Comparison of ENCODE assay signal across 1 cellular context in the genomic region with DNA sequence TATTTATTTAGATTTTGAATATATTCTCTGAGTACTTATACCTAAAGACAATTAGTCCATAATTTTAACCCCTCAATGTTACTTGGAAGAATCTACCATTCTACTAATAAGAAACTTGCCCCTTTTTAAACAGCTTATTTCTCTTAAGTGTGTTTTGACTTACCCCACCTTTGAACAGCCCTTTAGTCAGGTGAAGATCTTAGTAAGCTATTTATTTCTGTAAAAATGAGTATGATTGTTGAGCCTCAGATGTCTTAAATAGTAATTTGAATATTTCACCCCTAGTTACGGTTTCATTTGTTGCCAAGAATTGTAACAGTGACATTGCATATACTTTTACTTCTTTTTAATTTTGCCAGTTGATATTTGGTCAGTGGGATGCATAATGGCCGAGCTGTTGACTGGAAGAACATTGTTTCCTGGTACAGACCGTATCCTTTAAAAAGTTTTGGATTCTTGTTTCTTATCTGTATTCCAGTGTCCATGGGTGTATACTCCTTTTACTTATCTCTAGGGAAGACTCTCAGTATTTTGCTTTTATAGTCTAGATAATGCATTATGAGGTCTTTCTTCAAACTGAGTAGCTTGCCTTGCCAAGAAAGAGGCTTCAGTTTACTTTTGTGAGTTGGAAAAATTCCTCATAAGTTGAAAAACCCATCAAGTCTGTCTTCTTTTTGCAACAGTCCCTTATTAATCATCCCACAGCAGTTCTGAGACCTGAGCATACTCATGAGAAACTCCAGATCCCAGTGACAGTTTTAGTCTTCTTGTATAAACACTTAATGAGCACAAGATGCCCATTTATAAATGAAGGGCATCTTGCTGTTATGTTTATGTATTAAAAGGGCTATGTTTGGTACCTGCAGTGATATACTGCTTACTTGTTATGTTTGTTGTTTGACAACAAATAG.
TF ChIP-seq lines count a peak whose summit lies in the region.

No MANE protein-coding gene starts in this region.

TF ChIP-seq in HepG2, 621 proteins besides CTCF, POLR2A, EP300 and RAD21:
- TF ChIP-seq, protein P1, sequence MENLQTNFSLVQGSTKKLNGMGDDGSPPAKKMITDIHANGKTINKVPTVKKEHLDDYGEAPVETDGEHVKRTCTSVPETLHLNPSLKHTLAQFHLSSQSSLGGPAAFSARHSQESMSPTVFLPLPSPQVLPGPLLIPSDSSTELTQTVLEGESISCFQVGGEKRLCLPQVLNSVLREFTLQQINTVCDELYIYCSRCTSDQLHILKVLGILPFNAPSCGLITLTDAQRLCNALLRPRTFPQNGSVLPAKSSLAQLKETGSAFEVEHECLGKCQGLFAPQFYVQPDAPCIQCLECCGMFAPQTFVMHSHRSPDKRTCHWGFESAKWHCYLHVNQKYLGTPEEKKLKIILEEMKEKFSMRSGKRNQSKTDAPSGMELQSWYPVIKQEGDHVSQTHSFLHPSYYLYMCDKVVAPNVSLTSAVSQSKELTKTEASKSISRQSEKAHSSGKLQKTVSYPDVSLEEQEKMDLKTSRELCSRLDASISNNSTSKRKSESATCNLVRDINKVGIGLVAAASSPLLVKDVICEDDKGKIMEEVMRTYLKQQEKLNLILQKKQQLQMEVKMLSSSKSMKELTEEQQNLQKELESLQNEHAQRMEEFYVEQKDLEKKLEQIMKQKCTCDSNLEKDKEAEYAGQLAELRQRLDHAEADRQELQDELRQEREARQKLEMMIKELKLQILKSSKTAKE (CRISPR knock-in tag; IDR thresholded peaks at IDR 0.05; ENCODE audit: borderline replicate concordance), result no peak
- TF ChIP-seq, protein P2, sequence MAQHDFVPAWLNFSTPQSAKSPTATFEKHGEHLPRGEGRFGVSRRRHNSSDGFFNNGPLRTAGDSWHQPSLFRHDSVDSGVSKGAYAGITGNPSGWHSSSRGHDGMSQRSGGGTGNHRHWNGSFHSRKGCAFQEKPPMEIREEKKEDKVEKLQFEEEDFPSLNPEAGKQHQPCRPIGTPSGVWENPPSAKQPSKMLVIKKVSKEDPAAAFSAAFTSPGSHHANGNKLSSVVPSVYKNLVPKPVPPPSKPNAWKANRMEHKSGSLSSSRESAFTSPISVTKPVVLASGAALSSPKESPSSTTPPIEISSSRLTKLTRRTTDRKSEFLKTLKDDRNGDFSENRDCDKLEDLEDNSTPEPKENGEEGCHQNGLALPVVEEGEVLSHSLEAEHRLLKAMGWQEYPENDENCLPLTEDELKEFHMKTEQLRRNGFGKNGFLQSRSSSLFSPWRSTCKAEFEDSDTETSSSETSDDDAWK (CRISPR knock-in tag; IDR thresholded peaks at IDR 0.05), result no peak
- no peak for TF ChIP-seq RFXAP (CRISPR knock-in tag; IDR thresholded peaks at IDR 0.05; ENCODE audit: borderline replicate concordance)
- TF ChIP-seq, protein P3, sequence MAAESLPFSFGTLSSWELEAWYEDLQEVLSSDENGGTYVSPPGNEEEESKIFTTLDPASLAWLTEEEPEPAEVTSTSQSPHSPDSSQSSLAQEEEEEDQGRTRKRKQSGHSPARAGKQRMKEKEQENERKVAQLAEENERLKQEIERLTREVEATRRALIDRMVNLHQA (CRISPR knock-in tag; IDR thresholded peaks at IDR 0.05), result no peak
- no peak for TF ChIP-seq ZMYM2 (CRISPR knock-in tag; IDR thresholded peaks at IDR 0.05)
- TF ChIP-seq MLLT10 (CRISPR knock-in tag; IDR thresholded peaks at IDR 0.05), result no peak
- TF ChIP-seq SIX1 (CRISPR knock-in tag; IDR thresholded peaks at IDR 0.05; ENCODE audit: borderline replicate concordance), result no peak
- TF ChIP-seq, protein P4, sequence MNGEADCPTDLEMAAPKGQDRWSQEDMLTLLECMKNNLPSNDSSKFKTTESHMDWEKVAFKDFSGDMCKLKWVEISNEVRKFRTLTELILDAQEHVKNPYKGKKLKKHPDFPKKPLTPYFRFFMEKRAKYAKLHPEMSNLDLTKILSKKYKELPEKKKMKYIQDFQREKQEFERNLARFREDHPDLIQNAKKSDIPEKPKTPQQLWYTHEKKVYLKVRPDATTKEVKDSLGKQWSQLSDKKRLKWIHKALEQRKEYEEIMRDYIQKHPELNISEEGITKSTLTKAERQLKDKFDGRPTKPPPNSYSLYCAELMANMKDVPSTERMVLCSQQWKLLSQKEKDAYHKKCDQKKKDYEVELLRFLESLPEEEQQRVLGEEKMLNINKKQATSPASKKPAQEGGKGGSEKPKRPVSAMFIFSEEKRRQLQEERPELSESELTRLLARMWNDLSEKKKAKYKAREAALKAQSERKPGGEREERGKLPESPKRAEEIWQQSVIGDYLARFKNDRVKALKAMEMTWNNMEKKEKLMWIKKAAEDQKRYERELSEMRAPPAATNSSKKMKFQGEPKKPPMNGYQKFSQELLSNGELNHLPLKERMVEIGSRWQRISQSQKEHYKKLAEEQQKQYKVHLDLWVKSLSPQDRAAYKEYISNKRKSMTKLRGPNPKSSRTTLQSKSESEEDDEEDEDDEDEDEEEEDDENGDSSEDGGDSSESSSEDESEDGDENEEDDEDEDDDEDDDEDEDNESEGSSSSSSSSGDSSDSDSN (CRISPR knock-in tag; IDR thresholded peaks at IDR 0.05), result no peak
- TF ChIP-seq, protein P5, sequence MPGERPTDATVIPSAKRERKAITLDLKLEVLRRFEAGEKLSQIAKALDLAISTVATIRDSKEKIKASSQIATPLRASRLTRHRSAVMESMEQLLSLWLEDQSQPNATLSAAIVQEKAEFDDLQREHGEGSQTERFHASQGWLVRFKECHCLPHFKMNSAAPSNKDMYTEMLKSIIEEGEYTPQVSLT (CRISPR knock-in tag; IDR thresholded peaks at IDR 0.05; ENCODE audit: borderline replicate concordance, low read depth), result no peak
- TF ChIP-seq, protein P6, sequence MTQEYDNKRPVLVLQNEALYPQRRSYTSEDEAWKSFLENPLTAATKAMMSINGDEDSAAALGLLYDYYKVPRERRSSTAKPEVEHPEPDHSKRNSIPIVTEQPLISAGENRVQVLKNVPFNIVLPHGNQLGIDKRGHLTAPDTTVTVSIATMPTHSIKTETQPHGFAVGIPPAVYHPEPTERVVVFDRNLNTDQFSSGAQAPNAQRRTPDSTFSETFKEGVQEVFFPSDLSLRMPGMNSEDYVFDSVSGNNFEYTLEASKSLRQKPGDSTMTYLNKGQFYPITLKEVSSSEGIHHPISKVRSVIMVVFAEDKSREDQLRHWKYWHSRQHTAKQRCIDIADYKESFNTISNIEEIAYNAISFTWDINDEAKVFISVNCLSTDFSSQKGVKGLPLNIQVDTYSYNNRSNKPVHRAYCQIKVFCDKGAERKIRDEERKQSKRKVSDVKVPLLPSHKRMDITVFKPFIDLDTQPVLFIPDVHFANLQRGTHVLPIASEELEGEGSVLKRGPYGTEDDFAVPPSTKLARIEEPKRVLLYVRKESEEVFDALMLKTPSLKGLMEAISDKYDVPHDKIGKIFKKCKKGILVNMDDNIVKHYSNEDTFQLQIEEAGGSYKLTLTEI (CRISPR knock-in tag; conservative IDR thresholded peaks at IDR 0.05), result no peak
- TF ChIP-seq, protein P7, sequence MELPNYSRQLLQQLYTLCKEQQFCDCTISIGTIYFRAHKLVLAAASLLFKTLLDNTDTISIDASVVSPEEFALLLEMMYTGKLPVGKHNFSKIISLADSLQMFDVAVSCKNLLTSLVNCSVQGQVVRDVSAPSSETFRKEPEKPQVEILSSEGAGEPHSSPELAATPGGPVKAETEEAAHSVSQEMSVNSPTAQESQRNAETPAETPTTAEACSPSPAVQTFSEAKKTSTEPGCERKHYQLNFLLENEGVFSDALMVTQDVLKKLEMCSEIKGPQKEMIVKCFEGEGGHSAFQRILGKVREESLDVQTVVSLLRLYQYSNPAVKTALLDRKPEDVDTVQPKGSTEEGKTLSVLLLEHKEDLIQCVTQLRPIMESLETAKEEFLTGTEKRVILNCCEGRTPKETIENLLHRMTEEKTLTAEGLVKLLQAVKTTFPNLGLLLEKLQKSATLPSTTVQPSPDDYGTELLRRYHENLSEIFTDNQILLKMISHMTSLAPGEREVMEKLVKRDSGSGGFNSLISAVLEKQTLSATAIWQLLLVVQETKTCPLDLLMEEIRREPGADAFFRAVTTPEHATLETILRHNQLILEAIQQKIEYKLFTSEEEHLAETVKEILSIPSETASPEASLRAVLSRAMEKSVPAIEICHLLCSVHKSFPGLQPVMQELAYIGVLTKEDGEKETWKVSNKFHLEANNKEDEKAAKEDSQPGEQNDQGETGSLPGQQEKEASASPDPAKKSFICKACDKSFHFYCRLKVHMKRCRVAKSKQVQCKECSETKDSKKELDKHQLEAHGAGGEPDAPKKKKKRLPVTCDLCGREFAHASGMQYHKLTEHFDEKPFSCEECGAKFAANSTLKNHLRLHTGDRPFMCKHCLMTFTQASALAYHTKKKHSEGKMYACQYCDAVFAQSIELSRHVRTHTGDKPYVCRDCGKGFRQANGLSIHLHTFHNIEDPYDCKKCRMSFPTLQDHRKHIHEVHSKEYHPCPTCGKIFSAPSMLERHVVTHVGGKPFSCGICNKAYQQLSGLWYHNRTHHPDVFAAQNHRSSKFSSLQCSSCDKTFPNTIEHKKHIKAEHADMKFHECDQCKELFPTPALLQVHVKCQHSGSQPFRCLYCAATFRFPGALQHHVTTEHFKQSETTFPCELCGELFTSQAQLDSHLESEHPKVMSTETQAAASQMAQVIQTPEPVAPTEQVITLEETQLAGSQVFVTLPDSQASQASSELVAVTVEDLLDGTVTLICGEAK (IDR thresholded peaks at IDR 0.05), result no peak
- TF ChIP-seq, protein P7 (CRISPR knock-in tag; IDR thresholded peaks at IDR 0.05), result no peak
- TF ChIP-seq BCL6 (CRISPR knock-in tag; IDR thresholded peaks at IDR 0.05), result no peak
- TF ChIP-seq ZNF879 (CRISPR knock-in tag; IDR thresholded peaks at IDR 0.05), result no peak
- TF ChIP-seq, protein P8, sequence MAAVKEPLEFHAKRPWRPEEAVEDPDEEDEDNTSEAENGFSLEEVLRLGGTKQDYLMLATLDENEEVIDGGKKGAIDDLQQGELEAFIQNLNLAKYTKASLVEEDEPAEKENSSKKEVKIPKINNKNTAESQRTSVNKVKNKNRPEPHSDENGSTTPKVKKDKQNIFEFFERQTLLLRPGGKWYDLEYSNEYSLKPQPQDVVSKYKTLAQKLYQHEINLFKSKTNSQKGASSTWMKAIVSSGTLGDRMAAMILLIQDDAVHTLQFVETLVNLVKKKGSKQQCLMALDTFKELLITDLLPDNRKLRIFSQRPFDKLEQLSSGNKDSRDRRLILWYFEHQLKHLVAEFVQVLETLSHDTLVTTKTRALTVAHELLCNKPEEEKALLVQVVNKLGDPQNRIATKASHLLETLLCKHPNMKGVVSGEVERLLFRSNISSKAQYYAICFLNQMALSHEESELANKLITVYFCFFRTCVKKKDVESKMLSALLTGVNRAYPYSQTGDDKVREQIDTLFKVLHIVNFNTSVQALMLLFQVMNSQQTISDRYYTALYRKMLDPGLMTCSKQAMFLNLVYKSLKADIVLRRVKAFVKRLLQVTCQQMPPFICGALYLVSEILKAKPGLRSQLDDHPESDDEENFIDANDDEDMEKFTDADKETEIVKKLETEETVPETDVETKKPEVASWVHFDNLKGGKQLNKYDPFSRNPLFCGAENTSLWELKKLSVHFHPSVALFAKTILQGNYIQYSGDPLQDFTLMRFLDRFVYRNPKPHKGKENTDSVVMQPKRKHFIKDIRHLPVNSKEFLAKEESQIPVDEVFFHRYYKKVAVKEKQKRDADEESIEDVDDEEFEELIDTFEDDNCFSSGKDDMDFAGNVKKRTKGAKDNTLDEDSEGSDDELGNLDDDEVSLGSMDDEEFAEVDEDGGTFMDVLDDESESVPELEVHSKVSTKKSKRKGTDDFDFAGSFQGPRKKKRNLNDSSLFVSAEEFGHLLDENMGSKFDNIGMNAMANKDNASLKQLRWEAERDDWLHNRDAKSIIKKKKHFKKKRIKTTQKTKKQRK (IDR thresholded peaks at IDR 0.05; ENCODE audit: low read length), result no peak
- TF ChIP-seq, protein P9, sequence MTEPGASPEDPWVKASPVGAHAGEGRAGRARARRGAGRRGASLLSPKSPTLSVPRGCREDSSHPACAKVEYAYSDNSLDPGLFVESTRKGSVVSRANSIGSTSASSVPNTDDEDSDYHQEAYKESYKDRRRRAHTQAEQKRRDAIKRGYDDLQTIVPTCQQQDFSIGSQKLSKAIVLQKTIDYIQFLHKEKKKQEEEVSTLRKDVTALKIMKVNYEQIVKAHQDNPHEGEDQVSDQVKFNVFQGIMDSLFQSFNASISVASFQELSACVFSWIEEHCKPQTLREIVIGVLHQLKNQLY (CRISPR knock-in tag; IDR thresholded peaks at IDR 0.05), result no peak
- no peak for TF ChIP-seq GLI4 (CRISPR knock-in tag; IDR thresholded peaks at IDR 0.05; ENCODE audit: borderline replicate concordance)
- no peak for TF ChIP-seq ZNF30 (CRISPR knock-in tag; IDR thresholded peaks at IDR 0.05)
- TF ChIP-seq ZNF557 (CRISPR knock-in tag; IDR thresholded peaks at IDR 0.05), result no peak
- TF ChIP-seq ZSCAN22 (CRISPR knock-in tag; IDR thresholded peaks at IDR 0.05), result no peak
- no peak for TF ChIP-seq U2AF1 (optimal IDR thresholded peaks at IDR 0.05; ENCODE audit: low read depth, low read length)
